In the genomic region with DNA sequence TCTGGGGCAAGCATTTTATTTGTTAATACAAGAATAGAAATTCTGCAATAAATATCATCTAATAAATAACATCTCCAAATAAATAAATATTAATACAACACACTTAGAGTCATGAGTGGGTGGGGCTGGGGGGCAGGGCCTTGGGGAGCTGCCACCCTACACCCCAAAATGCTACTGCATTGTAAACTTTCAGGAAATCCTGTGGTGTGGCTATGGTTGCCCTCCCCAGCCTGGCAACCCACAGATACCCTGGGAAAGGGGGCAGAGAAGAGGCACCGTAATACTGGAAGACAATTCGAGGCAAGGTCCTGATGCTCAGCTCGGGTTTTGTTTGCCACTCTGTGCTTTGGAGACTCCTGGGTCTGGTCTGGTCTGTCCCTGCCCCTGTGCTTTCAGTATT, we compare ENCODE assay signal across 19 cellular contexts. TPM values are rescaled to one million over a fixed set of nuclear protein-coding genes. Genes with fewer than 3 reads are reported as not detected.
DNase-seq lines count a peak whose midpoint lies in the region; ATAC-seq and TF ChIP-seq lines count a peak whose summit lies in the region.
"Had no signal": no experiment of that assay in that cellular context is flagged by ENCODE, and none has a peak within 500 bp of the region (broad histone marks: within the 10 kb centered on the region; RNA-seq: fewer than 3 reads in every experiment).

No MANE protein-coding gene starts in this region.

- POLR2A ChIA-PET in GM10248 (lab: Yijun Ruan, JAX), result no interaction called here

- CTCF ChIA-PET in mammary epithelial cell (lab: Charles Lee; ENCODE audit: low non-redundant PET), result no interaction called here
- CTCF ChIA-PET in GM10248 (lab: Yijun Ruan, JAX), result interaction anchor here (17.5 to 42.5 kb wide), 3 partner anchors 3 to 24 kb away, joined by 242 to 1573 read pairs (median 1573); a partner anchor contains a TSS

- H4K20me1 ChIP-seq in mammary epithelial cell (ENCODE audit: insufficient read depth, low read length) (no peaks in the 10 kb centered on the region), Karpas-422 (ENCODE audit: insufficient read depth, low read depth, low read length) (peaks cover 2% of the 10 kb centered on the region; the same call in 1 of the 2 replicates)

- H3K27me3 ChIP-seq in mammary epithelial cell (ENCODE audit: insufficient read depth, low read length) (no peaks in the 10 kb centered on the region), breast epithelium (no peaks in the 10 kb centered on the region), Karpas-422 (ENCODE audit: low read length) (no peaks in the 10 kb centered on the region)

- 82% methylated on average over 3 of the region's 3 CpGs for WGBS in mammary epithelial cell (ENCODE audit: low coverage, missing lambda C conversion rate)

- no peaks in the 10 kb centered on the region for H3K27me3 Mint-ChIP-seq in central memory CD8-positive, alpha-beta T cell
- H3K27me3 Mint-ChIP-seq in stimulated activated memory B cell treated with anti-CD40 and anti-IgM and Interleukin-4, amounts not matched to agents 10 μg/mL and 1 μg/mL and 100 μg/mL, for 72 hours, result no peaks in the 10 kb centered on the region

- no peak overlapping the region for H3K4me2 ChIP-seq in mammary epithelial cell (ENCODE audit: insufficient read depth, low read depth, low read length)
- H3K4me2 ChIP-seq in Karpas-422 (ENCODE audit: low read depth, low read length, poor library complexity, severe bottlenecking), result no peak overlapping the region

- H3K36me3 ChIP-seq in mammary epithelial cell (ENCODE audit: insufficient read depth, low read length) (peaks cover 4% of the 10 kb centered on the region), breast epithelium (no peaks in the 10 kb centered on the region), Karpas-422 (ENCODE audit: insufficient read depth, low read length) (0 out of 2 replicates have a peak, but pooled peaks cover 8% of the 10 kb centered on the region)

- H3K27ac ChIP-seq in mammary epithelial cell (ENCODE audit: insufficient read depth, low read depth, low read length) (no peak overlapping the region), breast epithelium (no peak overlapping the region), Karpas-422 (ENCODE audit: low read length) (peak overlapping the region; percentile 67)
- H3K27ac ChIP-seq: 22Rv1, HL-60 had no signal

- peaks cover 13% of the 10 kb centered on the region for H3K4me1 ChIP-seq in mammary epithelial cell (ENCODE audit: insufficient read depth, low read length)
- peaks cover 16 to 17% of the 10 kb centered on the region in 2 donors for H3K4me1 ChIP-seq in breast epithelium
- H3K4me1 ChIP-seq in Karpas-422 (ENCODE audit: low read length), result peaks cover 73% of the 10 kb centered on the region

- no peak overlapping the region for H3K9ac ChIP-seq in mammary epithelial cell (ENCODE audit: insufficient read depth, low read length)
- H3K9ac ChIP-seq in Karpas-422 (ENCODE audit: low read length), result 0 out of 2 replicates have a peak overlapping the region, but pooled peaks have one; percentile 25

- peaks cover 15% of the 10 kb centered on the region for H3K36me3 Mint-ChIP-seq in central memory CD8-positive, alpha-beta T cell (ENCODE audit: insufficient read depth)
- peaks cover 47% of the 10 kb centered on the region for H3K36me3 Mint-ChIP-seq in stimulated activated memory B cell treated with anti-CD40 and anti-IgM and Interleukin-4, amounts not matched to agents 10 μg/mL and 1 μg/mL and 100 μg/mL, for 72 hours

- DNase-seq in mammary epithelial cell (no peak), breast epithelium (ENCODE audit: low spot score in 2 of 2) (no peak), Karpas-422 (no peak), GM10248 (ENCODE audit: extremely low spot score) (no peak)
- no peak for DNase-seq in central memory CD8-positive, alpha-beta T cell (ENCODE audit: low spot score in 2 of 2)
- DNase-seq: NCI-H1092; NCI-H2107; NCI-H345; NCI-H526 treated with DMSO at 0.1 percent for 48 hours; NK-92 treated with Interleukin-12 subunit alpha and Interleukin-12 subunit beta, amount 100 ng/mL, for 24 hours had no signal

- H3K9me3 Mint-ChIP-seq in central memory CD8-positive, alpha-beta T cell, result no peaks in the 10 kb centered on the region
- H3K9me3 Mint-ChIP-seq in stimulated activated memory B cell treated with anti-CD40 and anti-IgM and Interleukin-4, amounts not matched to agents 10 μg/mL and 1 μg/mL and 100 μg/mL, for 72 hours, result no peaks in the 10 kb centered on the region

- H2AFZ ChIP-seq in mammary epithelial cell (ENCODE audit: low read depth, low read length) (no peak overlapping the region), Karpas-422 (ENCODE audit: low read length) (no peak overlapping the region)

- dilution Hi-C loops in mammary epithelial cell (cut with HindIII; ENCODE audit: low sequenced_read_pairs), result no loop called here

- intact Hi-C loops in mammary epithelial cell (cut with micrococcal nuclease) (no loop called here), breast epithelium (cut with DNase I; ENCODE audit: low total_unique reads) (no loop called here)

- no peaks in the 10 kb centered on the region for H3K9me3 ChIP-seq in mammary epithelial cell (replicated peaks; ENCODE audit: insufficient read depth, low read length)
- no peaks in the 10 kb centered on the region for H3K9me3 ChIP-seq in breast epithelium
- no peaks in the 10 kb centered on the region for H3K9me3 ChIP-seq in Karpas-422 (ENCODE audit: low read length)

- H3K4me1 Mint-ChIP-seq in central memory CD8-positive, alpha-beta T cell, result peaks cover 72% of the 10 kb centered on the region
- peaks cover 73% of the 10 kb centered on the region for H3K4me1 Mint-ChIP-seq in stimulated activated memory B cell treated with anti-CD40 and anti-IgM and Interleukin-4, amounts not matched to agents 10 μg/mL and 1 μg/mL and 100 μg/mL, for 72 hours

- peak overlapping the region; percentile 93 for H3K27ac Mint-ChIP-seq in central memory CD8-positive, alpha-beta T cell (ENCODE audit: low read depth)
- H3K27ac Mint-ChIP-seq in stimulated activated memory B cell treated with anti-CD40 and anti-IgM and Interleukin-4, amounts not matched to agents 10 μg/mL and 1 μg/mL and 100 μg/mL, for 72 hours, result peak overlapping the region; percentile 64

- peak overlapping the region; percentile 59 for H3K4me3 Mint-ChIP-seq in central memory CD8-positive, alpha-beta T cell
- no peak overlapping the region for H3K4me3 Mint-ChIP-seq in stimulated activated memory B cell treated with anti-CD40 and anti-IgM and Interleukin-4, amounts not matched to agents 10 μg/mL and 1 μg/mL and 100 μg/mL, for 72 hours
- H3K4me3 Mint-ChIP-seq: CD14-positive monocyte had no signal

- ATAC-seq in central memory CD8-positive, alpha-beta T cell (replicated peaks; ENCODE audit: extremely low read depth, poor library complexity, severe bottlenecking), result no peak
- ATAC-seq in stimulated activated memory B cell treated with anti-CD40 and anti-IgM and Interleukin-4, amounts not matched to agents 10 μg/mL and 1 μg/mL and 100 μg/mL, for 72 hours, result no peak
- no peak for ATAC-seq in HG03354 (IDR thresholded peaks at IDR 0.05; ENCODE audit: poor library complexity, severe bottlenecking, unreplicated experiment)
- no peak for ATAC-seq in GM19324 (IDR thresholded peaks at IDR 0.05; ENCODE audit: low FRiP score, unreplicated experiment)
- ATAC-seq: K562 had no signal

- in situ Hi-C loops in mammary epithelial cell (cut with MboI; ENCODE audit: low sequenced_read_pairs in 2 of 2), result no loop called here

- no peak overlapping the region for H3K4me3 ChIP-seq in mammary epithelial cell (replicated peaks in 1 of 3; ENCODE audit: insufficient read depth in 1 of 3, low read depth in 2 of 3, low read length in 3 of 3)
- H3K4me3 ChIP-seq in breast epithelium, result no peak overlapping the region
- H3K4me3 ChIP-seq in Karpas-422 (ENCODE audit: low read length), result no peak overlapping the region
- H3K4me3 ChIP-seq: K562 had no signal

- H3K79me2 ChIP-seq in mammary epithelial cell (ENCODE audit: insufficient read depth, low read length), result peaks cover 36% of the 10 kb centered on the region
- peaks cover 11% of the 10 kb centered on the region; the same call in 1 of the 2 replicates for H3K79me2 ChIP-seq in Karpas-422 (ENCODE audit: low read length)

- H3K9me2 ChIP-seq in Karpas-422 (replicated peaks; ENCODE audit: insufficient read depth, low read length), result no peaks in the 10 kb centered on the region

- BruUV-seq in mammary epithelial cell (replicated peaks; lab: Mats Ljungman, UMichigan), result TSS peak; percentile 6

- TF ChIP-seq POLR2A in breast epithelium (IDR thresholded peaks at IDR 0.05), result no peak

- no peak for TF ChIP-seq CTCF in mammary epithelial cell (conservative IDR thresholded peaks at IDR 0.05 in 1 of 2, IDR thresholded peaks at IDR 0.05 in 1 of 2; ENCODE audit: extremely low read depth in 1 of 2, insufficient read depth in 1 of 2, low read depth in 1 of 2, low read length in 2 of 2)
- no peak for TF ChIP-seq CTCF in breast epithelium (IDR thresholded peaks at IDR 0.05)
- no peak for TF ChIP-seq CTCF in GM10248 (IDR thresholded peaks at IDR 0.05; ENCODE audit: control extremely low read depth, extremely low read depth, low read depth, missing control alignments)

RNA-seq across cellular contexts. Expression of a gene that starts 9.2 kb away (rescaled TPM):
- total RNA-seq in mammary epithelial cell (10 to 100 TPM in 1 of 2 donors, 1 to 10 TPM in 1; 8.3 to 12.5 TPM), breast epithelium (10 to 100 TPM in 2 of 3 donors, 1 to 10 TPM in 1; 3.2 to 11.1 (median 10.2) TPM)
- 15.4 TPM for polyA plus RNA-seq in mammary epithelial cell
- 21.4 TPM for polyA minus RNA-seq in mammary epithelial cell
- 6.4 and 13.9 TPM in 2 replicates for total RNA-seq in Karpas-422 (2014; rRNA removed; shearing (Covaris generic); ENCODE audit: low replicate concordance)
- total RNA-seq: SK-MEL-5 had no signal

RNA-seq across cellular contexts. Expression of a gene that starts 10.8 kb away (rescaled TPM):
- total RNA-seq in mammary epithelial cell, result 10 to 100 TPM; 39.2 to 75.2 TPM
- polyA plus RNA-seq in mammary epithelial cell, result 86.3 TPM
- 5.9 TPM for polyA minus RNA-seq in mammary epithelial cell
- total RNA-seq in breast epithelium, result 10 to 100 TPM; 48.7 to 91.5 (median 69.2) TPM
- total RNA-seq in Karpas-422 (2014; rRNA removed; shearing (Covaris generic); ENCODE audit: low replicate concordance), result 362 and 684 TPM in 2 replicates

RNA-seq across cellular contexts. Expression of a gene that starts 27.6 kb away (rescaled TPM):
- total RNA-seq in mammary epithelial cell (10 to 100 TPM in 1 of 2 donors, 1 to 10 TPM in 1; 6.5 to 17.2 TPM), breast epithelium (10 to 100 TPM; 11.0 to 31.0 (median 24.6) TPM)
- polyA plus RNA-seq in mammary epithelial cell, result 15.4 TPM
- 4.8 TPM for polyA minus RNA-seq in mammary epithelial cell
- total RNA-seq in Karpas-422 (2014; rRNA removed; shearing (Covaris generic); ENCODE audit: low replicate concordance), result 14.8 and 19.2 TPM in 2 replicates

RNA-seq across cellular contexts. Expression of a gene that starts 37.5 kb away (rescaled TPM):
- total RNA-seq in mammary epithelial cell (100 to 1,000 TPM; 178 to 182 TPM), breast epithelium (10 to 100 TPM; 73.1 to 91.9 (median 76.7) TPM)
- 331 TPM for polyA plus RNA-seq in mammary epithelial cell
- polyA minus RNA-seq in mammary epithelial cell, result 255 TPM
- 218 and 332 TPM in 2 replicates for total RNA-seq in Karpas-422 (2014; rRNA removed; shearing (Covaris generic); ENCODE audit: low replicate concordance)

RNA-seq across cellular contexts. Expression of a gene that starts 39.7 kb away (rescaled TPM):
- total RNA-seq in mammary epithelial cell (under 1 TPM in 1 of 2 donors, not detected in 1; 0.17 TPM), breast epithelium (1 to 10 TPM in 2 of 3 donors, under 1 TPM in 1; 0.66 to 2.0 (median 1.6) TPM)
- polyA plus RNA-seq in mammary epithelial cell, result not detected
- polyA minus RNA-seq in mammary epithelial cell, result not detected
- 52.4 and 122 TPM in 2 replicates for total RNA-seq in Karpas-422 (2014; rRNA removed; shearing (Covaris generic); ENCODE audit: low replicate concordance)
- total RNA-seq: M059J, SK-MEL-5 had no signal
